23 cellular contexts compared by ENCODE assay signal in the genomic region with DNA sequence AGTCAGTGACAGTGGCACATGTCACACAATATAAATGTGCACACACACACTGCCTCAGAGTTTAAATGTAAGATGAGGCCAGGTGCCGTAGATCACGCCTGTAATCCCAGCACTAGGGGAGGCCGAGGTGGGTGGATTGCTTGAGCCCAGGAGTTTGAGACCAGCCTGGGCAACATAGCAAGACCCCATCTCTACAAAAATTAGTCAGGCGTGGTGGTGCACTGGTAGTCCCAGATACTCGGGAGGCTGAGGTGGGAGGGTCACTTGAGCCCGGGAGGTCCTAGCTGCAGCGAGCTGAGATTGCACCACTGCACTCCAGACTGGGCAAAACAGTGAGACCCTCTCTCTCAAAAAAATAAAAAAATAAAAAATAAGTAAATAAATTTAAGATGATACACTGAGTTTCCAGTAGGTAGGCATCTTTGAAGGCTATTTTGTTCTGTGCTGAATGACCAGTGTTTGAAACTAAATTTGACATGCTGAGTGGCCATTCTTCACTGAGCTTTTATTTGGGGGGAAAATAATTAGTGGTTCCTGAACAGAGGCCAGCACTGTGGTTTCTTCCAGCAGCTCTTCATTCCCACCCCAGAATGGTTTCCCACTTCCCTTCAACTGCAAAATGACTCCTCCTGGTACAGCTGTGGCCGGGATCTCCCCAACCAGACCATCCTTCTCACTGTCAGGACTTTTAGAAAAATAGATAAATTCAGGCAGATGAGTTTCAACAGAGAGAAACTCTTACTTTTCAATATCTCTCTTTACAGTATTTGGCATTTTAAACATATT.
"Had no signal": no experiment of that assay in that cellular context is flagged by ENCODE, and none has a peak within 500 bp of the region (broad histone marks: within the 10 kb centered on the region; RNA-seq: fewer than 3 reads in every experiment).

No MANE protein-coding gene starts in this region.

- H3K36me3 Mint-ChIP-seq: activated naive CD4-positive, alpha-beta T cell treated with anti-CD3 and anti-CD28 coated beads, Interleukin-2, amount 50 U/mL, for 72 hours had no signal

- H3K27me3 Mint-ChIP-seq: natural killer cell treated with Interleukin-12 subunit alpha and Interleukin-12 subunit beta and Interleukin-15 and Interleukin-18, amount 100 ng/mL, for 72 hours; progenitor cell of endocrine pancreas had no signal

- H3K27ac Mint-ChIP-seq: activated CD4-positive, alpha-beta memory T cell treated with anti-CD3 and anti-CD28 coated beads, Interleukin-2, amount 10 ng/mL, durations not matched to agents 7 days and 5 days; activated T-cell treated with anti-CD3 and anti-CD28 coated beads, Interleukin-2, amount 50 U/mL, for 24 hours; dendritic cell treated with granulocyte-macrophage colony-stimulating factor and Interleukin-4, amounts not matched to agents 40 ng/mL and 50 ng/mL, for 4 days; progenitor cell of endocrine pancreas; T-helper 17 cell had no signal

- H3K9me3 Mint-ChIP-seq: activated CD4-positive, alpha-beta memory T cell treated with anti-CD3 and anti-CD28 coated beads, Interleukin-2, amount 10 ng/mL, durations not matched to agents 7 days and 5 days; activated naive CD4-positive, alpha-beta T cell treated with anti-CD3 and anti-CD28 coated beads, Interleukin-2, amount 50 U/mL, for 72 hours; activated T-cell treated with anti-CD3 and anti-CD28 coated beads, Interleukin-2, amount 50 U/mL, for 24 hours; dendritic cell treated with granulocyte-macrophage colony-stimulating factor and Interleukin-4, amounts not matched to agents 40 ng/mL and 50 ng/mL, for 4 days; natural killer cell treated with Interleukin-12 subunit alpha and Interleukin-12 subunit beta and Interleukin-15 and Interleukin-18, amount 100 ng/mL, for 72 hours had no signal

- H3K4me3 Mint-ChIP-seq: activated CD4-positive, alpha-beta memory T cell treated with anti-CD3 and anti-CD28 coated beads, Interleukin-2, amount 10 ng/mL, durations not matched to agents 7 days and 5 days; activated T-cell treated with anti-CD3 and anti-CD28 coated beads, Interleukin-2, amount 50 U/mL, for 24 hours; dendritic cell treated with granulocyte-macrophage colony-stimulating factor and Interleukin-4, amounts not matched to agents 40 ng/mL and 50 ng/mL, for 4 days; natural killer cell treated with Interleukin-12 subunit alpha and Interleukin-12 subunit beta and Interleukin-15 and Interleukin-18, amount 100 ng/mL, for 72 hours; T-helper 17 cell had no signal

- DNase-seq: activated CD4-positive, alpha-beta memory T cell treated with anti-CD3 and anti-CD28 coated beads, Interleukin-2, amount 10 ng/mL, durations not matched to agents 7 days and 5 days; activated CD4-positive, alpha-beta T cell treated with anti-CD3 and anti-CD28 coated beads for 4 hours; activated effector memory CD4-positive, alpha-beta T cell treated with Interleukin-2 at 50 U/mL for 16 hours; activated T-cell treated with anti-CD3 and anti-CD28 coated beads, Interleukin-2, amount 50 U/mL, for 24 hours; amniotic stem cell; cerebellar nuclear complex; effector memory CD4-positive, alpha-beta T cell; foreskin keratinocyte; glutamatergic neuron; hypothalamus; mesenchymal stem cell; occipital lobe; stimulated activated CD4-positive, alpha-beta T cell treated with anti-CD3 and anti-CD28 coated beads, Interleukin-1b, Interleukin-23, amount 100 ng/mL, for 48 hours; stomach; T-helper 17 cell; upper lobe of right lung had no signal

- H3K36me3 ChIP-seq: breast epithelium, stomach, thoracic aorta, upper lobe of right lung had no signal

- H3K27me3 ChIP-seq: breast epithelium, foreskin keratinocyte, stomach, upper lobe of right lung had no signal

- H3K4me3 ChIP-seq: breast epithelium, stomach, thoracic aorta, upper lobe of right lung had no signal

- H3K4me1 ChIP-seq: breast epithelium, stomach, upper lobe of right lung had no signal

- ATAC-seq: activated naive CD4-positive, alpha-beta T cell treated with anti-CD3 and anti-CD28 coated beads, Interleukin-2, amount 50 U/mL, for 72 hours; foreskin keratinocyte; natural killer cell treated with Interleukin-12 subunit alpha and Interleukin-12 subunit beta and Interleukin-15 and Interleukin-18, amount 100 ng/mL, for 72 hours; sciatic nerve; T-helper 17 cell; upper lobe of right lung had no signal

- H3K9me3 ChIP-seq: breast epithelium, stomach, thoracic aorta, upper lobe of right lung had no signal

- H3K27ac ChIP-seq: breast epithelium, foreskin keratinocyte, stomach, thoracic aorta, upper lobe of right lung had no signal
